ENCODE assay signal across 25 cellular contexts in the genomic region with DNA sequence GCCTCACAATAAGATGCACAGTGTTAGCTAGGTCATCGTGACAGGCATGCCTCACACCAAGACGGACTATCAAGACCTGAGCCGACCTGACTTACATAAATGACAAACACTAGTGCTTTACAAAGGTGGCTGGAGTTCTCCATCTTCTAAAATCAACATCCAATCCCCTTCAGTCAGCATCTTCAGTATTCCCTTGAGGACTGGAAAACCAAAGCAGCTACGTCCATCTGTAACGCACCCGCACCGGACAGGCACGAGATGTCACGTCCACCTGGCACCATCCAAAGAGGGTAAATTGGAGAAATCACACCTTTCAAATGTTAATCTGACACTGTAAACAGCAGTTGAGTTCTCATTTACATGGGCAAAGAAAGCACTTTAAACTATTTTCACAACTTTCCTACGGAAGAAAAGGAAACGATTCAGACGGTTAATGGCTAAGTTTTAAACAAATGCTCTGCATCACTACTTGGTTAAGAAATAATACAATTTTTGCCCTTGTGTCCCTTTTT.
DNase-seq lines count a peak whose midpoint lies in the region; ATAC-seq and TF ChIP-seq lines count a peak whose summit lies in the region.
"Had no signal": no experiment of that assay in that cellular context is flagged by ENCODE, and none has a peak within 500 bp of the region (broad histone marks: within the 10 kb centered on the region; RNA-seq: fewer than 3 reads in every experiment).

No MANE protein-coding gene starts in this region.

- no peaks in the 10 kb centered on the region for H3K4me1 Mint-ChIP-seq in MCF 10A (ENCODE audit: insufficient read depth, unreplicated experiment)

- H2AFZ ChIP-seq in mammary epithelial cell (ENCODE audit: low read depth, low read length) = no peak overlapping the region
- H2AFZ ChIP-seq in PC-3 (ENCODE audit: low read length) = no peak overlapping the region
- H2AFZ ChIP-seq in smooth muscle cell (ENCODE audit: low read depth) = no peak overlapping the region

- no peak overlapping the region for H3K27ac Mint-ChIP-seq in MCF 10A (ENCODE audit: low read depth, unreplicated experiment)

- H3K4me3 ChIP-seq in mammary epithelial cell (replicated peaks in 1 of 3; ENCODE audit: insufficient read depth in 1 of 3, low read depth in 2 of 3, low read length in 3 of 3) = no peak overlapping the region
- no peak overlapping the region for H3K4me3 ChIP-seq in PC-3 (ENCODE audit: low read length)
- H3K4me3 ChIP-seq in iPS-15b (ENCODE audit: low read depth, low read length) = peak overlapping the region; percentile 9
- no peak overlapping the region for H3K4me3 ChIP-seq in smooth muscle cell
- H3K4me3 ChIP-seq: GM12878, K562, Peyer's patch had no signal

- H3K9me3 ChIP-seq in mammary epithelial cell (replicated peaks; ENCODE audit: insufficient read depth, low read length) (no peaks in the 10 kb centered on the region), PC-3 (ENCODE audit: low read length) (no peaks in the 10 kb centered on the region), iPS-15b (ENCODE audit: control insufficient read depth, insufficient read depth, low read length) (no peaks in the 10 kb centered on the region), smooth muscle cell (replicated peaks; ENCODE audit: low read depth) (no peaks in the 10 kb centered on the region)
- H3K9me3 ChIP-seq: Peyer's patch had no signal

- H3K9ac ChIP-seq in mammary epithelial cell (ENCODE audit: insufficient read depth, low read length) = no peak overlapping the region
- no peak overlapping the region for H3K9ac ChIP-seq in PC-3 (ENCODE audit: low read length)
- H3K9ac ChIP-seq in iPS-15b (ENCODE audit: low read depth, low read length) = no peak overlapping the region
- no peak overlapping the region for H3K9ac ChIP-seq in smooth muscle cell (ENCODE audit: low read depth)

- H3K79me2 ChIP-seq in mammary epithelial cell (ENCODE audit: insufficient read depth, low read length) = peaks cover 49% of the 10 kb centered on the region
- H3K79me2 ChIP-seq in PC-3 (ENCODE audit: low read length) = no peaks in the 10 kb centered on the region
- H3K79me2 ChIP-seq in smooth muscle cell (ENCODE audit: low read depth) = peaks cover 60% of the 10 kb centered on the region

- intact Hi-C loops in mammary epithelial cell (cut with micrococcal nuclease) = no loop called here
- intact Hi-C loops in MCF 10A (cut with micrococcal nuclease) = no loop called here
- intact Hi-C loops in PC-3 (cut with micrococcal nuclease) = no loop called here

- no peak for ATAC-seq in PC-3
- ATAC-seq: GM12878, HepG2, K562 had no signal

- BruUV-seq in mammary epithelial cell (replicated peaks; lab: Mats Ljungman, UMichigan) (TSS peak; percentile 29), MCF 10A (replicated peaks; lab: Mats Ljungman, UMichigan) (no TSS peak), PC-3 (replicated peaks; lab: Mats Ljungman, UMichigan) (TSS peak; percentile 9)

- H3K27ac ChIP-seq in mammary epithelial cell (ENCODE audit: insufficient read depth, low read depth, low read length) = no peak overlapping the region
- H3K27ac ChIP-seq in PC-3 (ENCODE audit: low read length) = no peak overlapping the region
- peak overlapping the region; percentile 16 for H3K27ac ChIP-seq in smooth muscle cell (ENCODE audit: low read depth)
- H3K27ac ChIP-seq: HL-60, Peyer's patch had no signal

- H3K36me3 ChIP-seq in mammary epithelial cell (ENCODE audit: insufficient read depth, low read length) (peaks cover 36% of the 10 kb centered on the region), PC-3 (ENCODE audit: low read depth, low read length) (peaks cover 24% of the 10 kb centered on the region), iPS-15b (ENCODE audit: control insufficient read depth, insufficient read depth, low read length) (peaks cover 12% of the 10 kb centered on the region), smooth muscle cell (ENCODE audit: low read depth) (peaks cover 48% of the 10 kb centered on the region)
- H3K36me3 ChIP-seq: Peyer's patch had no signal

- no peak for TF ChIP-seq CTCF in mammary epithelial cell (conservative IDR thresholded peaks at IDR 0.05 in 1 of 2, IDR thresholded peaks at IDR 0.05 in 1 of 2; ENCODE audit: extremely low read depth in 1 of 2, insufficient read depth in 1 of 2, low read depth in 1 of 2, low read length in 2 of 2)
- no peak for TF ChIP-seq CTCF in MCF 10A (IDR thresholded peaks at IDR 0.05; ENCODE audit: unreplicated experiment)
- no peak for TF ChIP-seq CTCF in PC-3 (conservative IDR thresholded peaks at IDR 0.05; ENCODE audit: low read depth, low read length)
- no peak for TF ChIP-seq CTCF in smooth muscle cell (IDR thresholded peaks at IDR 0.05; ENCODE audit: borderline replicate concordance, insufficient read depth, poor library complexity, severe bottlenecking)

- H3K4me1 ChIP-seq in mammary epithelial cell (ENCODE audit: insufficient read depth, low read length) = no peaks in the 10 kb centered on the region
- H3K4me1 ChIP-seq in PC-3 (ENCODE audit: insufficient read depth, low read length) = no peaks in the 10 kb centered on the region
- peaks cover 32% of the 10 kb centered on the region for H3K4me1 ChIP-seq in iPS-15b (ENCODE audit: control insufficient read depth, insufficient read depth, low read length)
- no peaks in the 10 kb centered on the region for H3K4me1 ChIP-seq in smooth muscle cell (ENCODE audit: low read depth)
- H3K4me1 ChIP-seq: Peyer's patch had no signal

- peaks cover 76% of the 10 kb centered on the region for H3K36me3 Mint-ChIP-seq in MCF 10A (ENCODE audit: insufficient read depth, unreplicated experiment)

- H3K27me3 Mint-ChIP-seq in MCF 10A (ENCODE audit: insufficient read depth, unreplicated experiment) = no peaks in the 10 kb centered on the region

- in situ Hi-C loops in mammary epithelial cell (cut with MboI; ENCODE audit: low sequenced_read_pairs in 2 of 2) = no loop called here

- POLR2A ChIA-PET in MCF 10A (lab: Yijun Ruan, JAX) = no interaction called here
- POLR2A ChIA-PET in PC-3 (lab: Charles Lee; ENCODE audit: unreplicated experiment) = interaction anchor here (0.6 kb wide), 1 partner anchor 49 kb away, joined by 6 read pairs; no protein-coding TSS in a partner anchor

- WGBS in mammary epithelial cell (ENCODE audit: low coverage, missing lambda C conversion rate) = 94% methylated on average over 12 of the region's 12 CpGs
- 86% methylated on average over 12 of the region's 12 CpGs for WGBS in smooth muscle cell (ENCODE audit: low lambda C conversion rate)

- H3K4me2 ChIP-seq in mammary epithelial cell (ENCODE audit: insufficient read depth, low read depth, low read length) (no peak overlapping the region), PC-3 (ENCODE audit: low read length) (no peak overlapping the region), smooth muscle cell (no peak overlapping the region)

- CTCF ChIA-PET in mammary epithelial cell (lab: Charles Lee; ENCODE audit: low non-redundant PET) (no interaction called here), MCF 10A (lab: Yijun Ruan, JAX) (no interaction called here), PC-3 (lab: Charles Lee) (no interaction called here)

- H4K20me1 ChIP-seq in mammary epithelial cell (ENCODE audit: insufficient read depth, low read length) = no peaks in the 10 kb centered on the region
- H4K20me1 ChIP-seq in PC-3 (ENCODE audit: low read length) = no peaks in the 10 kb centered on the region; the same call in 1 of the 2 replicates
- H4K20me1 ChIP-seq in smooth muscle cell (ENCODE audit: low read depth) = peaks cover 80% of the 10 kb centered on the region

- no peak for DNase-seq in mammary epithelial cell
- DNase-seq in MCF 10A (ENCODE audit: unreplicated experiment) = no peak
- DNase-seq in PC-3 = no peak
- DNase-seq in smooth muscle cell (lab: John Stamatoyannopoulos, UW; ENCODE audit: unreplicated experiment) = no peak
- DNase-seq in SW 1271 (lab: John Stamatoyannopoulos, UW) = no peak
- no peak for DNase-seq in NCI-H2196 (lab: John Stamatoyannopoulos, UW; ENCODE audit: unreplicated experiment)
- no peak for DNase-seq in SKM-1 (lab: John Stamatoyannopoulos, UW; ENCODE audit: unreplicated experiment)
- DNase-seq: 8988T, ACHN, GDM1, MV-4-11, NCI-H1105 treated with DMSO at 0.1 percent for 48 hours, NCI-H146, NCI-H1930, NCI-H2107, NCI-H446, NCI-H524 treated with DMSO at 0.1 percent for 48 hours, NCI-H774, Peyer's patch, SHP77 treated with DMSO at 0.1 percent for 48 hours had no signal

- H3K4me3 Mint-ChIP-seq in MCF 10A (ENCODE audit: unreplicated experiment) = no peak overlapping the region

- dilution Hi-C loops in mammary epithelial cell (cut with HindIII; ENCODE audit: low sequenced_read_pairs) = no loop called here

- H3K27me3 ChIP-seq in mammary epithelial cell (ENCODE audit: insufficient read depth, low read length) (no peaks in the 10 kb centered on the region), PC-3 (ENCODE audit: low read length) (no peaks in the 10 kb centered on the region), iPS-15b (ENCODE audit: control insufficient read depth, insufficient read depth, low read length) (no peaks in the 10 kb centered on the region), smooth muscle cell (ENCODE audit: low read depth) (no peaks in the 10 kb centered on the region)
- H3K27me3 ChIP-seq: Peyer's patch had no signal

- H3K9me3 Mint-ChIP-seq in MCF 10A (ENCODE audit: unreplicated experiment) = no peaks in the 10 kb centered on the region

- no peaks in the 10 kb centered on the region for H3K9me2 ChIP-seq in PC-3 (replicated peaks; ENCODE audit: low read length)

- no peaks in the 10 kb centered on the region for H3F3A ChIP-seq in PC-3 (ENCODE audit: low read length, unreplicated experiment)
- H3F3A ChIP-seq in smooth muscle cell (ENCODE audit: low read depth) = peaks cover 34% of the 10 kb centered on the region
